Comparison of ENCODE assay signal across 22 cellular contexts in the genomic region with DNA sequence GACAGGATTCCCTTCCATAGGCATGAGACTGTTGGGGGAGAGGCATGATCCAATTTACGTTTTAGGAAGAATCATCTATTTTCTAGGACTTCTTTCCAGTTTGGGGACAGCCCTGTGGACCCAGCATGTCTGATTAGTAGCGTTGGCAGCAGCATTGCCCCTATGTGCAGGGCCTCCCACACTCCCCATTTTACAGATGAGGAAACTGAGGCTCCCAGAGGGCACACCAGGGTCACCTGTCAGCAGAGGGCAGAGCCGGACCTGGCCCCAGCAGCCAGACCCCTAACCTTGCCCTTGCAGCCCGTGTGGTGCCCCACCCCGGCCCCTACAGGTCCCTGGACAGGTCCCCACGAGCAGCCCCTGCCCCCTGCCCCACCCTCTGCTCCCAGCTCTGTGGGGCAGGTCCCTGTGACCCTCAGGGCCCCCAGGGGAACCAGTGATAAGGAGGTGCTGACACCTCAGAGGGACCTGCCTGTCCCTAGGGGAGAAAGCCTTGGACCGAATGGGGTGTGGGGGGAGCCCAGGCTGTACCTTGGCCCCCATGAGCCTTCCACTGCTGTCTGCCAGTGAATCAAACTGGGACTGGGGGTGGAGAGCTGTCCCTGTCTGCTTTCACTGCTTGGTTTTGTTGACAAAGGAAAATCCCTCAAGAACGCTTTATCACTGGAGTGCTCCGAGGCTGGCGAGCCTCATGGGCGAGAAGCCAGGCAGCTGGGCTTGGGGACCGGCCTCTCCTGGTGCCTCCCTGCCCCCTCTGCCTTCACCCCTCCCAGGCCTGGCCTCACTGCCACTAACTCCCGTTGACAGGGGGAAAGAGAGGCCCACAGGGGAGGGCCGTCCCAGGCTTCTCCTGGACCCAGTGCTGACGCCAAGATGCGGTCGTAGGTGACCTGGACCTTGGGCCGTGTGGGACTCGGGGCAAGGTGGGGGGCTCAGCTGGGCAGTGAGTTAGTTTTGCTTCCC. TPM values are rescaled to one million over a fixed set of nuclear protein-coding genes. Genes with fewer than 3 reads are reported as not detected.
A peak's percentile ranks its signal among the peaks of the same experiment; 100 is the strongest.
DNase-seq lines count a peak whose midpoint lies in the region; ATAC-seq and TF ChIP-seq lines count a peak whose summit lies in the region.
"Had no signal": no experiment of that assay in that cellular context is flagged by ENCODE, and none has a peak within 500 bp of the region (broad histone marks: within the 10 kb centered on the region; RNA-seq: fewer than 3 reads in every experiment).

No MANE protein-coding gene starts in this region.

- CTCF ChIA-PET in activated CD8-positive, alpha-beta memory T cell treated with anti-CD3 and anti-CD28 coated beads, Interleukin-2, amount 10 ng/mL, durations not matched to agents 7 days and 5 days (lab: Charles Lee): interaction anchor here (1.0 kb wide), 1 partner anchor 12 kb away, joined by 6 read pairs; no protein-coding TSS in a partner anchor

- H3K27me3 ChIP-seq in right atrium auricular region (peaks cover 0 to 4% of the 10 kb centered on the region in 2 donors), layer of hippocampus (ENCODE audit: control insufficient read depth, insufficient read depth, low read length) (peaks cover 7% of the 10 kb centered on the region), thyroid gland (no peaks in the 10 kb centered on the region)

- peak; percentile 83 for DNase-seq in Right ventricle myocardium superior
- DNase-seq in right atrium auricular region (ENCODE audit: low spot score): no peak
- peak; percentile 48 to 61 for DNase-seq in thyroid gland
- no peak for DNase-seq in HK-2 (ENCODE audit: unreplicated experiment)
- no peak for DNase-seq in iPS-NIHi11 (ENCODE audit: low spot score)
- DNase-seq in activated CD8-positive, alpha-beta memory T cell treated with anti-CD3 and anti-CD28 coated beads, Interleukin-2, amount 10 ng/mL, durations not matched to agents 7 days and 5 days: no peak
- DNase-seq: activated CD4-positive, alpha-beta T cell treated with anti-CD3 and anti-CD28 coated beads, Interleukin-2, amount 50 U/mL, for 48 hours; aorta; NCI-H1436; NCI-H526; spleen; stomach; T-helper 9 cell had no signal

- no peaks in the 10 kb centered on the region for H3K9me3 Mint-ChIP-seq in brain
- H3K9me3 Mint-ChIP-seq in activated CD8-positive, alpha-beta memory T cell treated with anti-CD3 and anti-CD28 coated beads, Interleukin-2, amount 10 ng/mL, durations not matched to agents 7 days and 5 days (ENCODE audit: low read depth): no peaks in the 10 kb centered on the region
- H3K9me3 Mint-ChIP-seq: dendritic cell treated with granulocyte-macrophage colony-stimulating factor and Interleukin-4, amounts not matched to agents 40 ng/mL and 50 ng/mL, for 4 days; GM23338; IgD-negative memory B cell had no signal

- H3K27ac Mint-ChIP-seq in brain: peak overlapping the region; percentile 69 to 93 (median 89)
- no peak overlapping the region for H3K27ac Mint-ChIP-seq in activated CD8-positive, alpha-beta memory T cell treated with anti-CD3 and anti-CD28 coated beads, Interleukin-2, amount 10 ng/mL, durations not matched to agents 7 days and 5 days
- H3K27ac Mint-ChIP-seq: dendritic cell treated with granulocyte-macrophage colony-stimulating factor and Interleukin-4, amounts not matched to agents 40 ng/mL and 50 ng/mL, for 4 days; GM23338; IgD-negative memory B cell had no signal

- H3K36me3 Mint-ChIP-seq in brain: no peaks in the 10 kb centered on the region
- no peaks in the 10 kb centered on the region for H3K36me3 Mint-ChIP-seq in activated CD8-positive, alpha-beta memory T cell treated with anti-CD3 and anti-CD28 coated beads, Interleukin-2, amount 10 ng/mL, durations not matched to agents 7 days and 5 days
- H3K36me3 Mint-ChIP-seq: IgD-negative memory B cell had no signal

- no peak for TF ChIP-seq POLR2A in thyroid gland (IDR thresholded peaks at IDR 0.05)

- peaks cover 52% of the 10 kb centered on the region for H3K4me1 Mint-ChIP-seq in brain
- no peaks in the 10 kb centered on the region for H3K4me1 Mint-ChIP-seq in activated CD8-positive, alpha-beta memory T cell treated with anti-CD3 and anti-CD28 coated beads, Interleukin-2, amount 10 ng/mL, durations not matched to agents 7 days and 5 days

- no peaks in the 10 kb centered on the region for H3K36me3 ChIP-seq in right atrium auricular region
- no peaks in the 10 kb centered on the region for H3K36me3 ChIP-seq in thyroid gland
- H3K36me3 ChIP-seq: spleen, stomach had no signal

- TF ChIP-seq CTCF in right atrium auricular region (IDR thresholded peaks at IDR 0.05) (no peak), brain (conservative IDR thresholded peaks at IDR 0.05) (no peak), thyroid gland (IDR thresholded peaks at IDR 0.05) (no peak)

- intact Hi-C loops in Right ventricle myocardium superior (cut with DNase I): no loop called here
- intact Hi-C loops in thyroid gland (cut with DNase I): no loop called here

- H3K9me3 ChIP-seq in right atrium auricular region (no peaks in the 10 kb centered on the region), thyroid gland (no peaks in the 10 kb centered on the region)
- H3K9me3 ChIP-seq: spleen, stomach had no signal

- H3K4me3 ChIP-seq in right atrium auricular region: no peak overlapping the region
- no peak overlapping the region for H3K4me3 ChIP-seq in thyroid gland (replicated peaks in 1 of 3)
- H3K4me3 ChIP-seq: GM23338, spleen, stomach had no signal

- H3K4me1 ChIP-seq in right atrium auricular region (peaks cover 0 to 26% of the 10 kb centered on the region in 2 donors), thyroid gland (peaks cover 0 to 6% of the 10 kb centered on the region in 2 donors)

- H3K27me3 Mint-ChIP-seq in brain: no peaks in the 10 kb centered on the region
- peaks cover 9% of the 10 kb centered on the region for H3K27me3 Mint-ChIP-seq in activated CD8-positive, alpha-beta memory T cell treated with anti-CD3 and anti-CD28 coated beads, Interleukin-2, amount 10 ng/mL, durations not matched to agents 7 days and 5 days

- no peak overlapping the region for H3K4me3 Mint-ChIP-seq in brain
- no peak overlapping the region for H3K4me3 Mint-ChIP-seq in activated CD8-positive, alpha-beta memory T cell treated with anti-CD3 and anti-CD28 coated beads, Interleukin-2, amount 10 ng/mL, durations not matched to agents 7 days and 5 days
- H3K4me3 Mint-ChIP-seq: dendritic cell treated with granulocyte-macrophage colony-stimulating factor and Interleukin-4, amounts not matched to agents 40 ng/mL and 50 ng/mL, for 4 days; GM23338 had no signal

- 40 to 58% methylated on average over 13 to 14 of the region's 19 CpGs for WGBS in thyroid gland, 2 donors

- H3K27ac ChIP-seq in right atrium auricular region (no peak overlapping the region), layer of hippocampus (ENCODE audit: low read depth, low read length) (peak overlapping the region; percentile 88), thyroid gland (no peak overlapping the region)
- H3K27ac ChIP-seq: spleen, stomach had no signal

- ATAC-seq in Right ventricle myocardium superior (ENCODE audit: poor library complexity): peak; percentile 89
- ATAC-seq in activated CD8-positive, alpha-beta memory T cell treated with anti-CD3 and anti-CD28 coated beads, Interleukin-2, amount 10 ng/mL, durations not matched to agents 7 days and 5 days: no peak
- ATAC-seq: GM23338 had no signal

RNA-seq across cellular contexts. Expression of gene CCDC27, which starts 39.4 kb away (rescaled TPM):
- total RNA-seq in Right ventricle myocardium superior (not detected), right atrium auricular region (not detected), thyroid gland (under 1 TPM in 1 of 4 donors, not detected in 3; 0.13 TPM)
- 0.12 TPM for polyA plus RNA-seq in brain (ENCODE audit: insufficient read depth, low read depth, low replicate concordance)
- total RNA-seq in activated CD8-positive, alpha-beta memory T cell treated with anti-CD3 and anti-CD28 coated beads, Interleukin-2, amount 10 ng/mL, durations not matched to agents 7 days and 5 days: not detected
- total RNA-seq: aorta, fibroblast of lung, mesenteric fat pad, omental fat pad, RPMI7951, spleen, stomach had no signal
- polyA plus RNA-seq: aorta, fibroblast of lung, IgD-negative memory B cell, spleen, stomach had no signal

RNA-seq across cellular contexts. Expression of gene SMIM1, which starts 59.7 kb away (rescaled TPM):
- 17.3 TPM for total RNA-seq in Right ventricle myocardium superior
- 10 to 100 TPM; 40.4 to 54.6 TPM for total RNA-seq in right atrium auricular region
- 5.6 TPM for polyA plus RNA-seq in brain (ENCODE audit: insufficient read depth, low read depth, low replicate concordance)
- 10 to 100 TPM in 1 of 4 donors, 1 to 10 TPM in 3; 8.6 to 20.2 (median 9.7) TPM for total RNA-seq in thyroid gland
- total RNA-seq in activated CD8-positive, alpha-beta memory T cell treated with anti-CD3 and anti-CD28 coated beads, Interleukin-2, amount 10 ng/mL, durations not matched to agents 7 days and 5 days: not detected
- total RNA-seq: RPMI7951, stomach had no signal
- polyA plus RNA-seq: fibroblast of lung, IgD-negative memory B cell had no signal

Comparison
In these comparisons a context has a peak if more than half of its experiments do, and no peak if none do; other contexts are left out.
1. DNase-seq: peak in Right ventricle myocardium superior (single experiment) and thyroid gland (2 of 2); none in right atrium auricular region (single experiment), HK-2 (single experiment), iPS-NIHi11 (single experiment) and activated CD8-positive, alpha-beta memory T cell treated with anti-CD3 and anti-CD28 coated beads, Interleukin-2, amount 10 ng/mL, durations not matched to agents 7 days and 5 days (single experiment).
2. RNA of gene SMIM1, which starts 59.7 kb away (total RNA-seq): 40.4 to 54.6 TPM in right atrium auricular region, 17.3 TPM in Right ventricle myocardium superior (single experiment) and 8.6 to 20.2 TPM in thyroid gland; not detected in activated CD8-positive, alpha-beta memory T cell treated with anti-CD3 and anti-CD28 coated beads, Interleukin-2, amount 10 ng/mL, durations not matched to agents 7 days and 5 days; every median in the first group is over 4 times any median in the second.